ENCODE assay signal across 1 cellular context in the genomic region with DNA sequence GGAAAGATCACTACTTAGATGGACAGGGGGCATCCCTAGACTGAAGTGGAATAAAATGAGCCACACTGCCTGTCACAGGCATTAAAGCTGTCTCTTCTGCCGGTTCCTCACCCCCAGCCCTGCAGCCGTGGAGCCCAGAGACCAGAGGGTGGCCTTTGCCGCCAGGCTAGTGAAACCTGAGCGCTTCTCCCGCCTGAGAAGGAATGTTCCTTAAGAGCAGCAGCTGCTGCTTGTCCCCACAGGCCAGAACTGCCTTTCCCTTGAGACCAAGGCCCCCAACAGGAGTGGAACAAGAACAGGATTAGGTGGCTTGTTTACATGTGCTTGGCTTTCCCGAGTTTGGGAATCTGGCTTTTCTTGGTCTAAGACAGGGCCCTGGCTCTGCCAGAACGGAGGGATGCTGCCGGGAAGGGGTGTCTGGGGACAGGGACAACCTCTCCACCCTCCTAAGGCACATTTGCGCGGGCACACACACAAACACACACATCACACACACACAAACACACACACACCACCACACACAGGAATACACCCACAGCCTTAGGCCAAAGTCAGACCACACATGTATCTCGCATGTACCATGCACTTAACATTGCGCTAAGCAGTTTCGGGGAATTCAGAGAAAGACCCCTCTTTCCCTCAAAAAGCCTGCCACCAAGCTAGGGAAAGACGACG.
TF ChIP-seq lines count a peak whose summit lies in the region.

No MANE protein-coding gene starts in this region.

TF ChIP-seq in K562, 482 proteins besides CTCF, POLR2A, EP300 and RAD21 (continued from another document):
- TF ChIP-seq, protein P1, sequence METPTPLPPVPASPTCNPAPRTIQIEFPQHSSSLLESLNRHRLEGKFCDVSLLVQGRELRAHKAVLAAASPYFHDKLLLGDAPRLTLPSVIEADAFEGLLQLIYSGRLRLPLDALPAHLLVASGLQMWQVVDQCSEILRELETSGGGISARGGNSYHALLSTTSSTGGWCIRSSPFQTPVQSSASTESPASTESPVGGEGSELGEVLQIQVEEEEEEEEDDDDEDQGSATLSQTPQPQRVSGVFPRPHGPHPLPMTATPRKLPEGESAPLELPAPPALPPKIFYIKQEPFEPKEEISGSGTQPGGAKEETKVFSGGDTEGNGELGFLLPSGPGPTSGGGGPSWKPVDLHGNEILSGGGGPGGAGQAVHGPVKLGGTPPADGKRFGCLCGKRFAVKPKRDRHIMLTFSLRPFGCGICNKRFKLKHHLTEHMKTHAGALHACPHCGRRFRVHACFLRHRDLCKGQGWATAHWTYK (CRISPR knock-in tag; IDR thresholded peaks at IDR 0.05): no peak
